1 cellular context compared by ENCODE assay signal in genomic region chr3:123818921-123819429, GRCh38.
TF ChIP-seq lines count a peak whose summit lies in the region.

No MANE protein-coding gene starts in this region.

TF ChIP-seq in HepG2, 621 proteins besides CTCF, POLR2A, EP300 and RAD21 (continued from another document):
- TF ChIP-seq HNRNPUL1 (IDR thresholded peaks at IDR 0.05; ENCODE audit: low read depth, low read length) = no peak
- TF ChIP-seq PAXIP1 (CRISPR knock-in tag; conservative IDR thresholded peaks at IDR 0.05) = peak; percentile 86
- TF ChIP-seq NBN (conservative IDR thresholded peaks at IDR 0.05) = no peak
- peak; percentile 63; the same call in 1 of the 2 replicates for TF ChIP-seq ZNF331 (CRISPR knock-in tag; IDR thresholded peaks at IDR 0.05)
- TF ChIP-seq SP2 (CRISPR knock-in tag; IDR thresholded peaks at IDR 0.05) = no peak
- TF ChIP-seq ATAD3A (CRISPR knock-in tag; IDR thresholded peaks at IDR 0.05) = no peak
- TF ChIP-seq ETV5 (CRISPR knock-in tag; IDR thresholded peaks at IDR 0.05; ENCODE audit: borderline replicate concordance) = peak; percentile 30; the same call in 1 of the 2 replicates
- TF ChIP-seq PPARG (CRISPR knock-in tag; conservative IDR thresholded peaks at IDR 0.05) = no peak
- TF ChIP-seq ZNF274 (CRISPR knock-in tag; IDR thresholded peaks at IDR 0.05) = no peak
- no peak for TF ChIP-seq ZBTB21 (CRISPR knock-in tag; IDR thresholded peaks at IDR 0.05)
- no peak for TF ChIP-seq RORA (CRISPR knock-in tag; IDR thresholded peaks at IDR 0.05)
- TF ChIP-seq ZBTB20 (CRISPR knock-in tag; IDR thresholded peaks at IDR 0.05; ENCODE audit: borderline replicate concordance, low read depth) = no peak
- no peak for TF ChIP-seq FOXA1 (IDR thresholded peaks at IDR 0.05)
- TF ChIP-seq FOXA1 (CRISPR knock-in tag; IDR thresholded peaks at IDR 0.05) = peak; percentile 63; the same call in 1 of the 2 replicates
- no peak for TF ChIP-seq NFE2L2 (IDR thresholded peaks at IDR 0.05; ENCODE audit: low read length)
- TF ChIP-seq SMAD1 (CRISPR knock-in tag; IDR thresholded peaks at IDR 0.05; ENCODE audit: borderline replicate concordance, low read depth) = no peak
- TF ChIP-seq ISX (CRISPR knock-in tag; conservative IDR thresholded peaks at IDR 0.05) = no peak
- TF ChIP-seq MEIS1 (CRISPR knock-in tag; IDR thresholded peaks at IDR 0.05; ENCODE audit: borderline replicate concordance) = no peak
- no peak for TF ChIP-seq ZNF280D (CRISPR knock-in tag; IDR thresholded peaks at IDR 0.05)
- TF ChIP-seq FOXA3 (CRISPR knock-in tag; IDR thresholded peaks at IDR 0.05) = peak; percentile 47; the same call in 1 of the 2 replicates
- no peak for TF ChIP-seq PTBP1 (IDR thresholded peaks at IDR 0.05; ENCODE audit: low read depth, low read length, poor library complexity, severe bottlenecking)
- TF ChIP-seq ZBTB37 (CRISPR knock-in tag; IDR thresholded peaks at IDR 0.05) = no peak
- TF ChIP-seq KLF15 (CRISPR knock-in tag; IDR thresholded peaks at IDR 0.05; ENCODE audit: borderline replicate concordance) = no peak
- TF ChIP-seq ZSCAN29 (CRISPR knock-in tag; conservative IDR thresholded peaks at IDR 0.05) = no peak
- TF ChIP-seq AKNA (CRISPR knock-in tag; IDR thresholded peaks at IDR 0.05; ENCODE audit: borderline replicate concordance) = no peak
- no peak for TF ChIP-seq RELA (CRISPR knock-in tag; IDR thresholded peaks at IDR 0.05)
- no peak for TF ChIP-seq MTF2 (CRISPR knock-in tag; IDR thresholded peaks at IDR 0.05; ENCODE audit: borderline replicate concordance)
- peak; percentile 53; the same call in 1 of the 2 replicates for TF ChIP-seq TFAP4 (IDR thresholded peaks at IDR 0.05; ENCODE audit: borderline replicate concordance, low read depth)
- no peak for TF ChIP-seq ZFP1 (CRISPR knock-in tag; IDR thresholded peaks at IDR 0.05)
- TF ChIP-seq HNF4A (CRISPR knock-in tag; IDR thresholded peaks at IDR 0.05) = peak; percentile 87
- TF ChIP-seq GMEB2 (CRISPR knock-in tag; IDR thresholded peaks at IDR 0.05; ENCODE audit: low read depth) = no peak
- no peak for TF ChIP-seq ATRX (CRISPR knock-in tag; IDR thresholded peaks at IDR 0.05; ENCODE audit: borderline replicate concordance)
- no peak for TF ChIP-seq ARNT2 (CRISPR knock-in tag; IDR thresholded peaks at IDR 0.05; ENCODE audit: low read depth)
- TF ChIP-seq ISL2 (CRISPR knock-in tag; IDR thresholded peaks at IDR 0.05) = 0 out of 2 replicates have a peak, but pooled peaks have one; percentile 33
- no peak for TF ChIP-seq MBNL3 (CRISPR knock-in tag; conservative IDR thresholded peaks at IDR 0.05)
- no peak for TF ChIP-seq POLR2AphosphoS2 (IDR thresholded peaks at IDR 0.05; ENCODE audit: low read depth, low read length)
- TF ChIP-seq MED8 (CRISPR knock-in tag; IDR thresholded peaks at IDR 0.05; ENCODE audit: insufficient replicate concordance) = no peak
- no peak for TF ChIP-seq HDAC1 (CRISPR knock-in tag; IDR thresholded peaks at IDR 0.05)
- no peak for TF ChIP-seq SOX6 (IDR thresholded peaks at IDR 0.05)
- peak; percentile 88 for TF ChIP-seq SOX6 (CRISPR knock-in tag; IDR thresholded peaks at IDR 0.05)
- peak; percentile 60; the same call in 1 of the 2 replicates for TF ChIP-seq HNF4G (IDR thresholded peaks at IDR 0.05; ENCODE audit: borderline replicate concordance, low read depth, low read length)
- TF ChIP-seq HNF4G (CRISPR knock-in tag; IDR thresholded peaks at IDR 0.05; ENCODE audit: borderline replicate concordance, low read depth) = peak; percentile 42; the same call in 1 of the 2 replicates
- peak; percentile 53; the same call in 1 of the 2 replicates for TF ChIP-seq SOX13 (IDR thresholded peaks at IDR 0.05)
- peak in 1 of 2 experiments; percentile 91; a peak in 2 of 4 replicates for TF ChIP-seq SOX13 (CRISPR knock-in tag; conservative IDR thresholded peaks at IDR 0.05 in 1 of 2, IDR thresholded peaks at IDR 0.05 in 1 of 2)
- peak; percentile 44; the same call in 1 of the 2 replicates for TF ChIP-seq SIX4 (CRISPR knock-in tag; IDR thresholded peaks at IDR 0.05)
TF ChIP-seq in HepG2: peak in this region for 45.
